ENCODE assay signal across 11 cellular contexts in genomic region chr13:99926014-99926731, GRCh38. TPM values are rescaled to one million over a fixed set of nuclear protein-coding genes. Genes with fewer than 3 reads are reported as not detected.
DNase-seq lines count a peak whose midpoint lies in the region; ATAC-seq and TF ChIP-seq lines count a peak whose summit lies in the region.
"Had no signal": no experiment of that assay in that cellular context is flagged by ENCODE, and none has a peak within 500 bp of the region (broad histone marks: within the 10 kb centered on the region; RNA-seq: fewer than 3 reads in every experiment).

No MANE protein-coding gene starts in this region.

- ATAC-seq in HG02798 (IDR thresholded peaks at IDR 0.05; ENCODE audit: poor library complexity, unreplicated experiment) (no peak), GM19452 (IDR thresholded peaks at IDR 0.05; ENCODE audit: unreplicated experiment) (no peak)
- ATAC-seq: GM12878 had no signal

- H3K4me3 ChIP-seq in HEK293 (ENCODE audit: low read depth, low read length) (no peak overlapping the region), fibroblast of the aortic adventitia (ENCODE audit: low read depth, low read length) (no peak overlapping the region)
- H3K4me3 ChIP-seq: GM12878 had no signal

- H3K4me1 ChIP-seq in HEK293 (ENCODE audit: control insufficient read depth, insufficient read depth, low read length), result no peaks in the 10 kb centered on the region

- no peaks in the 10 kb centered on the region for H3K9me3 ChIP-seq in HEK293 (ENCODE audit: control insufficient read depth, insufficient read depth, low read depth, low read length)

- CTCF ChIA-PET in HEK293 (lab: Yijun Ruan, JAX), result interaction anchor here (0.7 to 2.5 kb wide), 3 partner anchors 10 to 489 kb away, joined by 3 to 13 read pairs (median 5); no protein-coding TSS in a partner anchor

- H3K36me3 ChIP-seq in HEK293 (ENCODE audit: control insufficient read depth in 2 of 2, insufficient read depth in 1 of 2, low read length in 2 of 2), result no peaks in the 10 kb centered on the region

- DNase-seq in NCI-H774 (lab: John Stamatoyannopoulos, UW), result peak; percentile 46
- DNase-seq in fibroblast of the aortic adventitia (ENCODE audit: low read depth), result peak; percentile 14
- peak; percentile 16 for DNase-seq in stromal cell of bone marrow (ENCODE audit: low read depth)
- DNase-seq in activated naive CD4-positive, alpha-beta T cell (lab: John Stamatoyannopoulos, UW), result no peak
- no peak for DNase-seq in NK-92 treated with Interleukin-12 subunit alpha and Interleukin-12 subunit beta, amount 100 ng/mL, for 24 hours (lab: John Stamatoyannopoulos, UW)
- DNase-seq: NCI-H226 had no signal

- TF ChIP-seq CTCF in HEK293 (tag by site-specific recombination; IDR thresholded peaks at IDR 0.05), result no peak
- TF ChIP-seq CTCF in fibroblast of the aortic adventitia (IDR thresholded peaks at IDR 0.05; ENCODE audit: insufficient read depth, low read length), result no peak

- POLR2A ChIA-PET in HEK293 (lab: Yijun Ruan, JAX), result no interaction called here

- H3K27ac ChIP-seq in HEK293 (ENCODE audit: extremely low read depth, low read depth, low read length), result peak overlapping the region; percentile 22; the same call in 1 of the 2 replicates

TF ChIP-seq in HEK293, 187 proteins besides CTCF, POLR2A, EP300 and RAD21 (continues in another document):
- TF ChIP-seq ZNF335 (tag by site-specific recombination; conservative IDR thresholded peaks at IDR 0.05), result peak; percentile 83
- no peak; the same call in 1 of the 2 replicates for TF ChIP-seq OSR2 (tag by site-specific recombination; IDR thresholded peaks at IDR 0.05)
- 0 out of 2 replicates have a peak, but pooled peaks have one; percentile 35 for TF ChIP-seq ZFP37 (tag by site-specific recombination; IDR thresholded peaks at IDR 0.05)
- peak; percentile 39; the same call in 1 of the 2 replicates for TF ChIP-seq GLIS2 (tag by site-specific recombination; IDR thresholded peaks at IDR 0.05)
- TF ChIP-seq SP7 (tag by site-specific recombination; IDR thresholded peaks at IDR 0.05), result 0 out of 2 replicates have a peak, but pooled peaks have one; percentile 41
- TF ChIP-seq ZFP69B (tag by site-specific recombination; IDR thresholded peaks at IDR 0.05), result no peak
- no peak for TF ChIP-seq ZNF747 (tag by site-specific recombination; IDR thresholded peaks at IDR 0.05)
- TF ChIP-seq WT1 (tag by site-specific recombination; IDR thresholded peaks at IDR 0.05), result peak; percentile 80
- no peak for TF ChIP-seq KLF7 (tag by site-specific recombination; IDR thresholded peaks at IDR 0.05; ENCODE audit: borderline replicate concordance)
- TF ChIP-seq ZNF600 (tag by site-specific recombination; IDR thresholded peaks at IDR 0.05), result peak; percentile 90
- no peak for TF ChIP-seq PRDM4 (tag by site-specific recombination; IDR thresholded peaks at IDR 0.05)
- no peak for TF ChIP-seq SP3 (tag by site-specific recombination; IDR thresholded peaks at IDR 0.05)
- TF ChIP-seq ZEB2 (tag by site-specific recombination; IDR thresholded peaks at IDR 0.05), result 0 out of 2 replicates have a peak, but pooled peaks have one; percentile 22
- 0 out of 2 replicates have a peak, but pooled peaks have one; percentile 9 for TF ChIP-seq ZSCAN30 (tag by site-specific recombination; IDR thresholded peaks at IDR 0.05)
- no peak for TF ChIP-seq ZNF274 (IDR thresholded peaks at IDR 0.05; ENCODE audit: low read length)
- no peak for TF ChIP-seq ZNF274 (tag by site-specific recombination; IDR thresholded peaks at IDR 0.05; ENCODE audit: borderline replicate concordance)
- peak; percentile 88 for TF ChIP-seq ZNF341 (tag by site-specific recombination; IDR thresholded peaks at IDR 0.05; ENCODE audit: low read depth)
- TF ChIP-seq ZNF561 (tag by site-specific recombination; IDR thresholded peaks at IDR 0.05; ENCODE audit: borderline replicate concordance), result peak; percentile 84; the same call in 1 of the 2 replicates
- no peak for TF ChIP-seq ZNF121 (tag by site-specific recombination; IDR thresholded peaks at IDR 0.05)
- no peak for TF ChIP-seq ZBTB10 (tag by site-specific recombination; IDR thresholded peaks at IDR 0.05)
- TF ChIP-seq, protein P1, sequence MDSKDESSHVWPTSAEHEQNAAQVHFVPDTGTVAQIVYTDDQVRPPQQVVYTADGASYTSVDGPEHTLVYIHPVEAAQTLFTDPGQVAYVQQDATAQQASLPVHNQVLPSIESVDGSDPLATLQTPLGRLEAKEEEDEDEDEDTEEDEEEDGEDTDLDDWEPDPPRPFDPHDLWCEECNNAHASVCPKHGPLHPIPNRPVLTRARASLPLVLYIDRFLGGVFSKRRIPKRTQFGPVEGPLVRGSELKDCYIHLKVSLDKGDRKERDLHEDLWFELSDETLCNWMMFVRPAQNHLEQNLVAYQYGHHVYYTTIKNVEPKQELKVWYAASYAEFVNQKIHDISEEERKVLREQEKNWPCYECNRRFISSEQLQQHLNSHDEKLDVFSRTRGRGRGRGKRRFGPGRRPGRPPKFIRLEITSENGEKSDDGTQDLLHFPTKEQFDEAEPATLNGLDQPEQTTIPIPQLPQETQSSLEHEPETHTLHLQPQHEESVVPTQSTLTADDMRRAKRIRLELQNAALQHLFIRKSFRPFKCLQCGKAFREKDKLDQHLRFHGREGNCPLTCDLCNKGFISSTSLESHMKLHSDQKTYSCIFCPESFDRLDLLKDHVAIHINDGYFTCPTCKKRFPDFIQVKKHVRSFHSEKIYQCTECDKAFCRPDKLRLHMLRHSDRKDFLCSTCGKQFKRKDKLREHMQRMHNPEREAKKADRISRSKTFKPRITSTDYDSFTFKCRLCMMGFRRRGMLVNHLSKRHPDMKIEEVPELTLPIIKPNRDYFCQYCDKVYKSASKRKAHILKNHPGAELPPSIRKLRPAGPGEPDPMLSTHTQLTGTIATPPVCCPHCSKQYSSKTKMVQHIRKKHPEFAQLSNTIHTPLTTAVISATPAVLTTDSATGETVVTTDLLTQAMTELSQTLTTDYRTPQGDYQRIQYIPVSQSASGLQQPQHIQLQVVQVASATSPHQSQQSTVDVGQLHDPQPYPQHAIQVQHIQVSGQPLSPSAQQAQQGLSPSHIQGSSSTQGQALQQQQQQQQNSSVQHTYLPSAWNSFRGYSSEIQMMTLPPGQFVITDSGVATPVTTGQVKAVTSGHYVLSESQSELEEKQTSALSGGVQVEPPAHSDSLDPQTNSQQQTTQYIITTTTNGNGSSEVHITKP (tag by site-specific recombination; IDR thresholded peaks at IDR 0.05), result peak; percentile 83
- no peak for TF ChIP-seq ZNF132 (tag by site-specific recombination; IDR thresholded peaks at IDR 0.05; ENCODE audit: borderline replicate concordance)
- 0 out of 2 replicates have a peak, but pooled peaks have one; percentile 55 for TF ChIP-seq PRDM1 (tag by site-specific recombination; IDR thresholded peaks at IDR 0.05)
- TF ChIP-seq ZBTB21 (tag by site-specific recombination; IDR thresholded peaks at IDR 0.05), result no peak
- TF ChIP-seq ZIC2 (tag by site-specific recombination; IDR thresholded peaks at IDR 0.05), result peak; percentile 36
- TF ChIP-seq ZNF248 (tag by site-specific recombination; IDR thresholded peaks at IDR 0.05), result no peak
- TF ChIP-seq ZNF174 (tag by site-specific recombination; IDR thresholded peaks at IDR 0.05), result no peak
- no peak for TF ChIP-seq HOXC10 (CRISPR knock-in tag; IDR thresholded peaks at IDR 0.05)
- no peak for TF ChIP-seq ZNF830 (tag by site-specific recombination; IDR thresholded peaks at IDR 0.05; ENCODE audit: low read depth)

RNA-seq across cellular contexts. Expression of gene ZIC5, which starts 45.4 kb away (rescaled TPM):
- not detected in 2 replicates for total RNA-seq in fibroblast of the aortic adventitia (ENCODE audit: low replicate concordance)
- total RNA-seq: GM12878, mesothelial cell of epicardium had no signal

RNA-seq across cellular contexts. Expression of gene ZIC2, which starts 55.4 kb away (rescaled TPM):
- total RNA-seq in fibroblast of the aortic adventitia (ENCODE audit: low replicate concordance), result not detected in 2 replicates
- total RNA-seq: GM12878, mesothelial cell of epicardium had no signal

Comparison
In these comparisons a context has a peak if more than half of its experiments do, and no peak if none do; other contexts are left out.
1. DNase-seq: peak in NCI-H774 (single experiment), fibroblast of the aortic adventitia (single experiment) and stromal cell of bone marrow (single experiment); none in activated naive CD4-positive, alpha-beta T cell (0 of 4) and NK-92 treated with Interleukin-12 subunit alpha and Interleukin-12 subunit beta, amount 100 ng/mL, for 24 hours (single experiment).